In genomic region chr1:53014791-53015507, GRCh38 we compare ENCODE assay signal across 8 cellular contexts. TPM values are rescaled to one million over a fixed set of nuclear protein-coding genes. Genes with fewer than 3 reads are reported as not detected.
DNase-seq lines count a peak whose midpoint lies in the region; ATAC-seq and TF ChIP-seq lines count a peak whose summit lies in the region.

No MANE protein-coding gene starts in this region.

- H3K79me2 ChIP-seq in osteoblast (ENCODE audit: insufficient read depth, low read length): peaks cover 44% of the 10 kb centered on the region

- H3K4me1 ChIP-seq in ES-I3 (ENCODE audit: insufficient read depth, low read length) (peaks cover 3% of the 10 kb centered on the region; the same call in 1 of the 2 replicates), osteoblast (ENCODE audit: insufficient read depth, low read length) (peaks cover 12% of the 10 kb centered on the region), thoracic aorta (ENCODE audit: control insufficient read depth in 1 of 2, low read depth in 2 of 2) (peaks cover 17 to 19% of the 10 kb centered on the region in 2 donors)

- CTCF ChIA-PET in HEK293T (lab: Yijun Ruan, JAX): interaction anchor here (0.6 kb wide), 2 partner anchors 10 to 593 kb away, joined by 3 to 4 read pairs; no protein-coding TSS in a partner anchor

- peak overlapping the region; percentile 80 for H3K4me2 ChIP-seq in osteoblast (ENCODE audit: insufficient read depth, low read length)

- H3K27me3 ChIP-seq in osteoblast (ENCODE audit: insufficient read depth, low read length) (no peaks in the 10 kb centered on the region), thoracic aorta (replicated peaks; ENCODE audit: insufficient read depth) (no peaks in the 10 kb centered on the region)

- no peaks in the 10 kb centered on the region for H4K20me1 ChIP-seq in osteoblast (ENCODE audit: insufficient read depth, low read length)

- H3K36me3 Mint-ChIP-seq in activated naive CD4-positive, alpha-beta T cell treated with anti-CD3 and anti-CD28 coated beads, Interleukin-2, amount 50 U/mL, for 24 hours: no peaks in the 10 kb centered on the region
- no peaks in the 10 kb centered on the region for H3K36me3 Mint-ChIP-seq in glutamatergic neuron (ENCODE audit: unreplicated experiment)

- no peak for TF ChIP-seq CTCF in glutamatergic neuron (IDR thresholded peaks at IDR 0.05; ENCODE audit: partially characterized antibody, unreplicated experiment)
- no peak for TF ChIP-seq CTCF in osteoblast (IDR thresholded peaks at IDR 0.05; ENCODE audit: extremely low read depth, low read depth, low read length)
- no peak for TF ChIP-seq CTCF in thoracic aorta (IDR thresholded peaks at IDR 0.05)

- no peaks in the 10 kb centered on the region for H3K27me3 Mint-ChIP-seq in activated naive CD4-positive, alpha-beta T cell treated with anti-CD3 and anti-CD28 coated beads, Interleukin-2, amount 50 U/mL, for 24 hours
- no peaks in the 10 kb centered on the region for H3K27me3 Mint-ChIP-seq in glutamatergic neuron (ENCODE audit: unreplicated experiment)

- H3K9ac ChIP-seq in ES-I3 (ENCODE audit: low read depth, low read length): peak overlapping the region; percentile 60

- H3K36me3 ChIP-seq in ES-I3 (ENCODE audit: insufficient read depth, low read length) (no peaks in the 10 kb centered on the region), osteoblast (ENCODE audit: insufficient read depth, low read length) (no peaks in the 10 kb centered on the region), thoracic aorta (no peaks in the 10 kb centered on the region)

- H3K9me3 Mint-ChIP-seq in activated naive CD4-positive, alpha-beta T cell treated with anti-CD3 and anti-CD28 coated beads, Interleukin-2, amount 50 U/mL, for 24 hours: no peaks in the 10 kb centered on the region
- H3K9me3 Mint-ChIP-seq in glutamatergic neuron (ENCODE audit: unreplicated experiment): no peaks in the 10 kb centered on the region

- DNase-seq in HEK293T (ENCODE audit: extremely low spot score) (peak; percentile 84), NCI-H1048 (lab: John Stamatoyannopoulos, UW) (peak; percentile 26), SK-N-DZ (ENCODE audit: low spot score) (peak; percentile 78), glutamatergic neuron (peak; percentile 58), osteoblast (ENCODE audit: insufficient read length, low spot score, missing footprints) (peak; percentile 90), thoracic aorta (ENCODE audit: low spot score) (peak; percentile 11)

- H3K27ac ChIP-seq in osteoblast (ENCODE audit: low read depth, low read length) (peak overlapping the region; percentile 42), thoracic aorta (peak overlapping the region; percentile 19 to 37)

- peak overlapping the region; percentile 94 for H2AFZ ChIP-seq in osteoblast (ENCODE audit: low read length)

- peak overlapping the region; percentile 84 for H3K4me3 ChIP-seq in osteoblast (ENCODE audit: insufficient read depth, low read length)
- peak overlapping the region; percentile 90 for H3K4me3 ChIP-seq in thoracic aorta

- peaks cover 45% of the 10 kb centered on the region for H3K4me1 Mint-ChIP-seq in activated naive CD4-positive, alpha-beta T cell treated with anti-CD3 and anti-CD28 coated beads, Interleukin-2, amount 50 U/mL, for 24 hours
- peaks cover 10% of the 10 kb centered on the region for H3K4me1 Mint-ChIP-seq in glutamatergic neuron (ENCODE audit: low read depth, unreplicated experiment)

- peak overlapping the region; percentile 94 for H3K4me3 Mint-ChIP-seq in activated naive CD4-positive, alpha-beta T cell treated with anti-CD3 and anti-CD28 coated beads, Interleukin-2, amount 50 U/mL, for 24 hours
- H3K4me3 Mint-ChIP-seq in glutamatergic neuron (ENCODE audit: unreplicated experiment): peak overlapping the region; percentile 93

- POLR2A ChIA-PET in HEK293T (lab: Yijun Ruan, JAX): interaction anchor here (1.0 to 1.8 kb wide), 8 partner anchors 10 to 181 kb away, joined by 3 to 5 read pairs (median 4); partner anchors contain the start of gene SCP2

- H3K9me3 ChIP-seq in ES-I3 (ENCODE audit: control insufficient read depth, insufficient read depth, low read length) (no peaks in the 10 kb centered on the region), osteoblast (ENCODE audit: low read depth, low read length) (no peaks in the 10 kb centered on the region), thoracic aorta (no peaks in the 10 kb centered on the region)

- ATAC-seq in thoracic aorta (ENCODE audit: insufficient number of reproducible peaks, low FRiP score, low read depth): peak; percentile 82

- H3K27ac Mint-ChIP-seq in activated naive CD4-positive, alpha-beta T cell treated with anti-CD3 and anti-CD28 coated beads, Interleukin-2, amount 50 U/mL, for 24 hours: peak overlapping the region; percentile 80
- peak overlapping the region; percentile 34 for H3K27ac Mint-ChIP-seq in glutamatergic neuron (ENCODE audit: unreplicated experiment)

TF ChIP-seq in HEK293T, 16 proteins besides CTCF, POLR2A, EP300 and RAD21:
- no peak for TF ChIP-seq LEF1 (IDR thresholded peaks at IDR 0.05; ENCODE audit: borderline replicate concordance)
- no peak for TF ChIP-seq ELF4 (IDR thresholded peaks at IDR 0.05)
- peak; percentile 53; the same call in 1 of the 2 replicates for TF ChIP-seq PKNOX1 (IDR thresholded peaks at IDR 0.05)

RNA-seq across cellular contexts. Expression of gene PODN, which starts 47.1 kb away (rescaled TPM):
- polyA plus RNA-seq in SK-N-DZ (2014; cell fraction: cytosol; rRNA removed): 0.88 and 1.2 TPM in 2 replicates
- polyA plus RNA-seq in SK-N-DZ (2014; cell fraction: nucleus; rRNA removed): 1.8 and 3.4 TPM in 2 replicates
- 3.1 TPM for total RNA-seq in glutamatergic neuron (ENCODE audit: unreplicated experiment)
- total RNA-seq in osteoblast: 43.3 and 52.8 TPM in 2 replicates
- 100 to 1,000 TPM; 119 to 152 TPM for total RNA-seq in thoracic aorta

Comparison
In these comparisons a context has a peak if more than half of its experiments do, and no peak if none do; other contexts are left out.
1. Peak in every context shown above with its lines: DNase-seq, ATAC-seq, H3K4me3 ChIP-seq and H3K27ac ChIP-seq.
2. DNase-seq: peak in every context shown above with its lines; median percentile 90 in osteoblast; 84 in HEK293T; 78 in SK-N-DZ; 58 in glutamatergic neuron; 26 in NCI-H1048; 11 in thoracic aorta.
3. RNA of gene PODN, which starts 47.1 kb away (total RNA-seq): 119 to 152 TPM in thoracic aorta and 43.3 to 52.8 TPM in osteoblast; 3.1 TPM in glutamatergic neuron (single experiment); every median in the first group is over 10 times any median in the second.